ENCODE assay signal across 8 cellular contexts in genomic region chr16:57810197-57811024, GRCh38. TPM values are rescaled to one million over a fixed set of nuclear protein-coding genes. Genes with fewer than 3 reads are reported as not detected.
DNase-seq lines count a peak whose midpoint lies in the region; ATAC-seq and TF ChIP-seq lines count a peak whose summit lies in the region.

No MANE protein-coding gene starts in this region.

- H3K4me3 ChIP-seq in NB4 (ENCODE audit: low read depth, low read length) = no peak overlapping the region
- H3K4me3 ChIP-seq in suprapubic skin = no peak overlapping the region

- H3K4me1 ChIP-seq in suprapubic skin = peaks cover 72% of the 10 kb centered on the region

- H3K9me3 ChIP-seq in suprapubic skin = no peaks in the 10 kb centered on the region

- H3K36me3 Mint-ChIP-seq in endothelial cell (ENCODE audit: low read depth, unreplicated experiment) = no peaks in the 10 kb centered on the region
- H3K36me3 Mint-ChIP-seq in neural crest cell (ENCODE audit: low read depth) = no peaks in the 10 kb centered on the region

- no peaks in the 10 kb centered on the region for H3K27me3 ChIP-seq in suprapubic skin

- peak; percentile 99 for ATAC-seq in HG02642 (IDR thresholded peaks at IDR 0.05; ENCODE audit: poor library complexity, unreplicated experiment)

- no peaks in the 10 kb centered on the region for H3K27me3 Mint-ChIP-seq in endothelial cell (ENCODE audit: unreplicated experiment)
- H3K27me3 Mint-ChIP-seq in neural crest cell (ENCODE audit: low read depth) = no peaks in the 10 kb centered on the region

- TF ChIP-seq EP300 in suprapubic skin (IDR thresholded peaks at IDR 0.05) = no peak

- WGBS in suprapubic skin = 25% methylated on average over 12 of the region's 14 CpGs

- peak; percentile 32 for TF ChIP-seq POLR2A in NB4 (IDR thresholded peaks at IDR 0.05; ENCODE audit: extremely low read depth, insufficient read length)
- TF ChIP-seq POLR2A in suprapubic skin (IDR thresholded peaks at IDR 0.05) = no peak

- H3K36me3 ChIP-seq in suprapubic skin = no peaks in the 10 kb centered on the region

- H3K27ac Mint-ChIP-seq in endothelial cell (ENCODE audit: unreplicated experiment) = peak overlapping the region; percentile 54
- H3K27ac Mint-ChIP-seq in neural crest cell (ENCODE audit: unreplicated experiment) = peak overlapping the region; percentile 93

- H3K27ac ChIP-seq in suprapubic skin = peak overlapping the region; percentile 75

- peak in 2 of 3 experiments; percentile 72 to 87 for DNase-seq in NCI-H1417 (lab: John Stamatoyannopoulos, UW)
- DNase-seq in NCI-H1417 treated with DMSO at 0.1 percent for 48 hours (lab: John Stamatoyannopoulos, UW) = no peak
- DNase-seq in NB4 (ENCODE audit: low read depth) = peak; percentile 98
- peak; percentile 71 to 73 for DNase-seq in activated CD4-positive, alpha-beta T cell treated with anti-CD3 and anti-CD28 coated beads, Interleukin-2, amount 50 U/mL, for 4 hours
- DNase-seq in endothelial cell (ENCODE audit: low spot score) = peak; percentile 57
- DNase-seq in neural crest cell (ENCODE audit: low read depth, low spot score) = no peak
- DNase-seq in suprapubic skin (ENCODE audit: low spot score in 2 of 2) = peak; percentile 92

- H3K4me3 Mint-ChIP-seq in endothelial cell (ENCODE audit: unreplicated experiment) (no peak overlapping the region), neural crest cell (peak overlapping the region; percentile 54)

- H3K9me3 Mint-ChIP-seq in endothelial cell (ENCODE audit: unreplicated experiment) (no peaks in the 10 kb centered on the region), neural crest cell (no peaks in the 10 kb centered on the region)

- TF ChIP-seq CTCF in NB4 (IDR thresholded peaks at IDR 0.05; ENCODE audit: low read depth, low read length) (no peak), endothelial cell (IDR thresholded peaks at IDR 0.05; ENCODE audit: unreplicated experiment) (no peak), neural crest cell (conservative IDR thresholded peaks at IDR 0.05) (no peak), suprapubic skin (IDR thresholded peaks at IDR 0.05) (no peak)

- H3K4me1 Mint-ChIP-seq in endothelial cell (ENCODE audit: unreplicated experiment) = peaks cover 29% of the 10 kb centered on the region
- H3K4me1 Mint-ChIP-seq in neural crest cell = peaks cover 28% of the 10 kb centered on the region

RNA-seq across cellular contexts. Expression of gene KIFC3, which starts 8.1 kb away (rescaled TPM):
- total RNA-seq in endothelial cell (ENCODE audit: unreplicated experiment) (15.4 TPM), neural crest cell (25.1 TPM in 2 replicates), suprapubic skin (100 to 1,000 TPM; 111 to 219 (median 153) TPM)

Comparison
In these comparisons a context has a peak if more than half of its experiments do, and no peak if none do; other contexts are left out.
1. DNase-seq: peak in NCI-H1417 (2 of 3), NB4 (single experiment), activated CD4-positive, alpha-beta T cell treated with anti-CD3 and anti-CD28 coated beads, Interleukin-2, amount 50 U/mL, for 4 hours (2 of 2), endothelial cell (single experiment) and suprapubic skin (2 of 2); none in NCI-H1417 treated with DMSO at 0.1 percent for 48 hours (single experiment) and neural crest cell (single experiment).